Comparison of ENCODE assay signal across 28 cellular contexts in genomic region chr4:52651993-52652672, GRCh38. TPM values are rescaled to one million over a fixed set of nuclear protein-coding genes. Genes with fewer than 3 reads are reported as not detected.
DNase-seq lines count a peak whose midpoint lies in the region; ATAC-seq, FAIRE-seq and TF ChIP-seq lines count a peak whose summit lies in the region.
"Had no signal": no experiment of that assay in that cellular context is flagged by ENCODE, and none has a peak within 500 bp of the region (broad histone marks: within the 10 kb centered on the region; RNA-seq: fewer than 3 reads in every experiment).

No MANE protein-coding gene starts in this region.

- H3F3A ChIP-seq in smooth muscle cell (ENCODE audit: low read depth): peaks cover 6% of the 10 kb centered on the region

- DNase-seq in left ventricle myocardium inferior (no peak), Right ventricle myocardium superior (no peak), T-cell (no peak), keratinocyte (ENCODE audit: low read depth, low spot score) (no peak), smooth muscle cell (lab: John Stamatoyannopoulos, UW; ENCODE audit: unreplicated experiment) (no peak)
- DNase-seq in stimulated activated effector memory CD8-positive, alpha-beta T cell treated with anti-CD3 and anti-CD28 coated beads, Interleukin-12 subunit alpha, Interleukin-12 subunit beta, amount 100 ng/mL, for 72 hours (ENCODE audit: low spot score in 2 of 2): no peak
- DNase-seq: activated CD8-positive, alpha-beta memory T cell treated with anti-CD3 and anti-CD28 coated beads, Interleukin-2, amount 10 ng/mL, durations not matched to agents 7 days and 5 days; effector CD4-positive, alpha-beta T cell; hippocampal formation; KG1; left ventricle myocardium superior; MV-4-11; NCI-H146; retina; SHP77 treated with DMSO at 0.1 percent for 48 hours; spleen; stimulated activated CD4-positive, alpha-beta T cell treated with anti-CD3 and anti-CD28 coated beads, Interleukin-2, amount 100 ng/mL, for 48 hours; stimulated activated naive B cell treated with anti-CD40 and anti-IgM and Interleukin-4, amounts not matched to agents 10 μg/mL and 1 μg/mL and 100 μg/mL, for 72 hours; uterus had no signal

- peaks cover 66% of the 10 kb centered on the region for H3K4me1 ChIP-seq in left ventricle myocardium inferior
- H3K4me1 ChIP-seq in keratinocyte (ENCODE audit: control insufficient read depth, extremely low read depth, insufficient read depth, low read length): no peaks in the 10 kb centered on the region
- H3K4me1 ChIP-seq in smooth muscle cell (ENCODE audit: low read depth): no peaks in the 10 kb centered on the region

- intact Hi-C loops in left ventricle myocardium inferior (cut with micrococcal nuclease) (no loop called here), Right ventricle myocardium superior (cut with DNase I) (no loop called here)

- peaks cover 25% of the 10 kb centered on the region for H3K36me3 Mint-ChIP-seq in T-cell
- no peaks in the 10 kb centered on the region for H3K36me3 Mint-ChIP-seq in stimulated activated effector memory CD8-positive, alpha-beta T cell treated with anti-CD3 and anti-CD28 coated beads, Interleukin-12 subunit alpha, Interleukin-12 subunit beta, amount 100 ng/mL, for 72 hours

- peak overlapping the region; percentile 82 to 84 for H3K27ac Mint-ChIP-seq in T-cell
- H3K27ac Mint-ChIP-seq in stimulated activated effector memory CD8-positive, alpha-beta T cell treated with anti-CD3 and anti-CD28 coated beads, Interleukin-12 subunit alpha, Interleukin-12 subunit beta, amount 100 ng/mL, for 72 hours: no peak overlapping the region
- H3K27ac Mint-ChIP-seq: activated CD8-positive, alpha-beta memory T cell treated with anti-CD3 and anti-CD28 coated beads, Interleukin-2, amount 10 ng/mL, durations not matched to agents 7 days and 5 days; activated T-helper 2 cell treated with anti-CD3 and anti-CD28 coated beads, Interferon-gamma antibody, Interleukin-2, Interleukin-4, amounts not matched to agents 10 μg/mL and 5 μg/mL and 100 μg/mL, durations not matched to agents 14 hours and 24 hours and 36 hours; mesothelial cell of epicardium; natural killer cell treated with Interleukin-12 subunit alpha and Interleukin-12 subunit beta and Interleukin-15 and Interleukin-18, amount 100 ng/mL, for 72 hours; stimulated activated naive B cell treated with anti-CD40 and anti-IgM and Interleukin-4, amounts not matched to agents 10 μg/mL and 1 μg/mL and 100 μg/mL, for 72 hours had no signal

- peaks cover 3 to 12% (median 5%) of the 10 kb centered on the region in 3 donors for H3K9me3 Mint-ChIP-seq in T-cell
- no peaks in the 10 kb centered on the region for H3K9me3 Mint-ChIP-seq in stimulated activated effector memory CD8-positive, alpha-beta T cell treated with anti-CD3 and anti-CD28 coated beads, Interleukin-12 subunit alpha, Interleukin-12 subunit beta, amount 100 ng/mL, for 72 hours
- H3K9me3 Mint-ChIP-seq: activated T-helper 2 cell treated with anti-CD3 and anti-CD28 coated beads, Interferon-gamma antibody, Interleukin-2, Interleukin-4, amounts not matched to agents 10 μg/mL and 5 μg/mL and 100 μg/mL, durations not matched to agents 14 hours and 24 hours and 36 hours; natural killer cell treated with Interleukin-12 subunit alpha and Interleukin-12 subunit beta and Interleukin-15 and Interleukin-18, amount 100 ng/mL, for 72 hours; stimulated activated naive B cell treated with anti-CD40 and anti-IgM and Interleukin-4, amounts not matched to agents 10 μg/mL and 1 μg/mL and 100 μg/mL, for 72 hours had no signal

- H3K4me3 ChIP-seq in left ventricle myocardium inferior: no peak overlapping the region
- no peak overlapping the region for H3K4me3 ChIP-seq in keratinocyte (ENCODE audit: control insufficient read depth in 2 of 3, extremely low read depth in 1 of 3, insufficient read depth in 2 of 3, low read depth in 1 of 3, low read length in 3 of 3)
- no peak overlapping the region for H3K4me3 ChIP-seq in smooth muscle cell
- H3K4me3 ChIP-seq: esophagus muscularis mucosa, gastroesophageal sphincter, spleen, uterus had no signal

- H3K9ac ChIP-seq in keratinocyte (ENCODE audit: control insufficient read depth, extremely low read depth, insufficient read depth, low read length) (no peak overlapping the region), smooth muscle cell (ENCODE audit: low read depth) (no peak overlapping the region)

- CTCF ChIA-PET in T-cell (lab: Charles Lee): no interaction called here

- H3K27me3 ChIP-seq in left ventricle myocardium inferior (ENCODE audit: low read depth) (no peaks in the 10 kb centered on the region), keratinocyte (ENCODE audit: control insufficient read depth, extremely low read depth, insufficient read depth, low read length) (no peaks in the 10 kb centered on the region), smooth muscle cell (ENCODE audit: low read depth) (no peaks in the 10 kb centered on the region)
- H3K27me3 ChIP-seq: esophagus muscularis mucosa, gastroesophageal sphincter, spleen, uterus had no signal

- peak; percentile 41 for FAIRE-seq in keratinocyte (lab: Jason Lieb, UNC)

- H3K27ac ChIP-seq in left ventricle myocardium inferior (replicated peaks) (peak overlapping the region; percentile 13), keratinocyte (ENCODE audit: control insufficient read depth, insufficient read depth, low read length) (no peak overlapping the region), smooth muscle cell (ENCODE audit: low read depth) (no peak overlapping the region)
- H3K27ac ChIP-seq: C4-2B, esophagus muscularis mucosa, gastroesophageal sphincter, spleen, uterus had no signal

- H3K9me3 ChIP-seq in left ventricle myocardium inferior (replicated peaks) (no peaks in the 10 kb centered on the region), keratinocyte (ENCODE audit: control insufficient read depth, low read depth, low read length) (no peaks in the 10 kb centered on the region), smooth muscle cell (replicated peaks; ENCODE audit: low read depth) (no peaks in the 10 kb centered on the region)
- H3K9me3 ChIP-seq: esophagus muscularis mucosa, spleen, uterus had no signal

- H3K9me1 ChIP-seq in keratinocyte (ENCODE audit: control insufficient read depth, extremely low read depth, insufficient read depth, low read length): no peaks in the 10 kb centered on the region

- POLR2A ChIA-PET in T-cell (lab: Charles Lee): no interaction called here

- H3K79me2 ChIP-seq in keratinocyte (ENCODE audit: control insufficient read depth, insufficient read depth, low read length): peaks cover 51% of the 10 kb centered on the region
- H3K79me2 ChIP-seq in smooth muscle cell (ENCODE audit: low read depth): peaks cover 93% of the 10 kb centered on the region

- H2AFZ ChIP-seq in keratinocyte (ENCODE audit: control insufficient read depth, low read length) (no peak overlapping the region), smooth muscle cell (ENCODE audit: low read depth) (no peak overlapping the region)

- H3K27me3 Mint-ChIP-seq in T-cell: peaks cover 0 to 4% of the 10 kb centered on the region in 2 donors
- H3K27me3 Mint-ChIP-seq: activated CD8-positive, alpha-beta memory T cell treated with anti-CD3 and anti-CD28 coated beads, Interleukin-2, amount 10 ng/mL, durations not matched to agents 7 days and 5 days; brain; natural killer cell treated with Interleukin-12 subunit alpha and Interleukin-12 subunit beta and Interleukin-15 and Interleukin-18, amount 100 ng/mL, for 72 hours; stimulated activated naive B cell treated with anti-CD40 and anti-IgM and Interleukin-4, amounts not matched to agents 10 μg/mL and 1 μg/mL and 100 μg/mL, for 72 hours had no signal

- ATAC-seq in Right ventricle myocardium superior (ENCODE audit: poor library complexity) (no peak), T-cell (replicated peaks in 1 of 4) (peak in 2 of 4 experiments; percentile 30 to 52), HG02852 (IDR thresholded peaks at IDR 0.05; ENCODE audit: unreplicated experiment) (no peak)
- no peak for ATAC-seq in stimulated activated effector memory CD8-positive, alpha-beta T cell treated with anti-CD3 and anti-CD28 coated beads, Interleukin-12 subunit alpha, Interleukin-12 subunit beta, amount 100 ng/mL, for 72 hours
- ATAC-seq: activated CD4-positive, CD25-positive, alpha-beta regulatory T cell treated with anti-CD3 and anti-CD28 coated beads, Interleukin-2, amount 50 U/mL, for 24 hours; activated CD8-positive, alpha-beta memory T cell treated with anti-CD3 and anti-CD28 coated beads, Interleukin-2, amount 10 ng/mL, durations not matched to agents 7 days and 5 days; gastroesophageal sphincter; left ventricle myocardium superior; natural killer cell treated with Interleukin-12 subunit alpha and Interleukin-12 subunit beta and Interleukin-15 and Interleukin-18, amount 100 ng/mL, for 72 hours; stimulated activated naive B cell treated with anti-CD40 and anti-IgM and Interleukin-4, amounts not matched to agents 10 μg/mL and 1 μg/mL and 100 μg/mL, for 72 hours had no signal

- H3K4me2 ChIP-seq in keratinocyte (ENCODE audit: control insufficient read depth, extremely low read depth, insufficient read depth, low read depth, low read length) (no peak overlapping the region), smooth muscle cell (no peak overlapping the region)

- H4K20me1 ChIP-seq in keratinocyte (ENCODE audit: control insufficient read depth, extremely low read depth, insufficient read depth, low read length) (no peaks in the 10 kb centered on the region), smooth muscle cell (ENCODE audit: low read depth) (peaks cover 73% of the 10 kb centered on the region)

- peak overlapping the region; percentile 18 to 37 (median 31) for H3K4me3 Mint-ChIP-seq in T-cell
- H3K4me3 Mint-ChIP-seq in stimulated activated effector memory CD8-positive, alpha-beta T cell treated with anti-CD3 and anti-CD28 coated beads, Interleukin-12 subunit alpha, Interleukin-12 subunit beta, amount 100 ng/mL, for 72 hours: no peak overlapping the region
- H3K4me3 Mint-ChIP-seq: activated CD8-positive, alpha-beta memory T cell treated with anti-CD3 and anti-CD28 coated beads, Interleukin-2, amount 10 ng/mL, durations not matched to agents 7 days and 5 days; brain; mesothelial cell of epicardium; natural killer cell treated with Interleukin-12 subunit alpha and Interleukin-12 subunit beta and Interleukin-15 and Interleukin-18, amount 100 ng/mL, for 72 hours; stimulated activated naive B cell treated with anti-CD40 and anti-IgM and Interleukin-4, amounts not matched to agents 10 μg/mL and 1 μg/mL and 100 μg/mL, for 72 hours had no signal

- TF ChIP-seq CTCF in left ventricle myocardium inferior (IDR thresholded peaks at IDR 0.05; ENCODE audit: borderline replicate concordance) (no peak), keratinocyte (optimal IDR thresholded peaks at IDR 0.05 in 1 of 3, IDR thresholded peaks at IDR 0.05 in 1 of 3, conservative IDR thresholded peaks at IDR 0.05 in 1 of 3; ENCODE audit: extremely low read depth in 1 of 3, insufficient read depth in 2 of 3, low read length in 3 of 3) (no peak), smooth muscle cell (IDR thresholded peaks at IDR 0.05; ENCODE audit: borderline replicate concordance, insufficient read depth, poor library complexity, severe bottlenecking) (no peak)

- dilution Hi-C loops in keratinocyte (cut with MboI; ENCODE audit: extremely low pct_ligation_motif_present, low sequenced_read_pairs): no loop called here

- H3K4me1 Mint-ChIP-seq in T-cell: peaks cover 18 to 54% (median 31%) of the 10 kb centered on the region in 3 donors
- peaks cover 46% of the 10 kb centered on the region for H3K4me1 Mint-ChIP-seq in stimulated activated effector memory CD8-positive, alpha-beta T cell treated with anti-CD3 and anti-CD28 coated beads, Interleukin-12 subunit alpha, Interleukin-12 subunit beta, amount 100 ng/mL, for 72 hours

- WGBS in smooth muscle cell (ENCODE audit: low lambda C conversion rate): 91% methylated on average over 2 of the region's 2 CpGs

- H3K36me3 ChIP-seq in left ventricle myocardium inferior: peaks cover 4% of the 10 kb centered on the region
- no peaks in the 10 kb centered on the region for H3K36me3 ChIP-seq in keratinocyte (ENCODE audit: control insufficient read depth in 2 of 2, extremely low read depth in 1 of 2, insufficient read depth in 2 of 2, low read length in 2 of 2)
- H3K36me3 ChIP-seq in smooth muscle cell (ENCODE audit: low read depth): no peaks in the 10 kb centered on the region
- H3K36me3 ChIP-seq: esophagus muscularis mucosa, gastroesophageal sphincter, spleen, uterus had no signal

RNA-seq across cellular contexts. Expression of gene USP46, which starts 7.0 kb away (rescaled TPM):
- total RNA-seq in left ventricle myocardium inferior (76.4 TPM), Right ventricle myocardium superior (55.3 TPM), T-cell (10 to 100 TPM in 4 of 5 donors, 1 to 10 TPM in 1; 8.0 to 16.3 (median 12.6) TPM), smooth muscle cell (30.4 and 31.8 TPM in 2 replicates)
- polyA plus RNA-seq in keratinocyte (13.7 to 20.4 TPM (median 14.4 TPM) in 3 replicates), smooth muscle cell (17.2 and 21.7 TPM in 2 replicates)
- polyA plus RNA-seq in keratinocyte (2011; ENCODE audit: low read depth): 9.2 TPM
- 9.9 and 21.3 TPM in 2 replicates for polyA plus RNA-seq in keratinocyte (2011; cell fraction: cytosol; rRNA removed)
- 8.8 and 13.4 TPM in 2 replicates for polyA plus RNA-seq in keratinocyte (2011; cell fraction: nucleus; rRNA removed)
- polyA plus RNA-seq in keratinocyte (2012; ENCODE audit: low replicate concordance): 9.9 and 11.4 TPM in 2 replicates
- 10.7 to 29.0 TPM (median 21.7 TPM) in 3 replicates for polyA minus RNA-seq in keratinocyte
- polyA minus RNA-seq in keratinocyte (2011; cell fraction: cytosol; rRNA and poly(A)+ RNA removed): 11.7 TPM
- polyA minus RNA-seq in keratinocyte (2011; cell fraction: nucleus; rRNA and poly(A)+ RNA removed): 7.7 and 18.7 TPM in 2 replicates
